9 cellular contexts compared by ENCODE assay signal in the genomic region with DNA sequence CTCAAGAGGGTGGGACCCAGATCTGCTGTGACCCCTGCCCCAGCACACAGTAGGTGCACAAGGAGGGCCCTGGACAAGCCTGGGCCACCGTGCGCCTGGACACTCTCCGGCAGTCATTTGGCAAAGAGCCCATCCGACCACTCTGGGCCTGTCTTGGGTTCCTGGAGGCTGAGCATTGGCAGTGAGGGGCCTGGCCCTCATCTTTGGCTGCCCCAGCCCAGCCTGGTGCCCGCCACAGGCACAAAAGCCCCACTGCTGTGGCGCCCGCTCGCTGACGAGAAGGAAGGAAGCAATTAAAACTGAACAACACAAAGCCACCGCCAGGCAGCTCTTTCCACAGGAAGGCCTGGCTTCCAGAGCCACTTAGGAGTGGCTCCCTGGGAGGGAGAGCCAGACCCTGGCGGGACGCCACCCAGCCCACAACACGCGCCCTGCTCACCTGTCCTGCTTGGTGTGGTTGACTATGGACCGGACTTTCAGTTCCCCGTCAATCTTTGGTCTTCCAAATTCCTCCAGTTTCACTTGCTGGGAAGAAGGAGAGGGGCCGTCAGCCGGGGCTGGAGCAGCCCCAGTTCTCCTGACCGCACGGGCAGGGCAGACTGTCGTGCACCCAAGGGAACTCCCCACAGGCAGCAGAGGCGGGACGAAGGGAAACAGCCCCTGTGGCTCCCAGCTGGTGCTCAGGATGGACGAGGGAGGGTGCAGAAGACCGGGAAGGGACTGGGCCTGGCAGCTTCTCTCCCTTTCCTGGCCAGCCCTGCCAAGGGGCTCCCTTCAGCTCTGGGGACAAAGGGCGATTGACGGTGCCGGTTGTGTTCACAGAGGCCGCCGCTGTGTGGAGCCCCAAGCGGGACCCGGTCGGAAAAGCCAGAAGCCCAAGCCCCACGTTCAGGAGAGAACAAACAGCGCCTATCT. TPM values are rescaled to one million over a fixed set of nuclear protein-coding genes. Genes with fewer than 3 reads are reported as not detected.
DNase-seq lines count a peak whose midpoint lies in the region; ATAC-seq and TF ChIP-seq lines count a peak whose summit lies in the region.
"Had no signal": no experiment of that assay in that cellular context is flagged by ENCODE, and none has a peak within 500 bp of the region (broad histone marks: within the 10 kb centered on the region; RNA-seq: fewer than 3 reads in every experiment).

No MANE protein-coding gene starts in this region.

- intact Hi-C loops in Right ventricle myocardium superior (cut with DNase I) (no loop called here), cardiac septum (cut with DNase I) (no loop called here), aorta (cut with DNase I) (no loop called here)

- no peaks in the 10 kb centered on the region for H3K27me3 Mint-ChIP-seq in mesothelial cell of epicardium (ENCODE audit: low read depth)

- H3K9me3 ChIP-seq in aorta (ENCODE audit: control insufficient read depth, low read length) (no peaks in the 10 kb centered on the region), MM.1S (replicated peaks; ENCODE audit: insufficient read depth, low read length) (no peaks in the 10 kb centered on the region)

- H2AFZ ChIP-seq in MM.1S (ENCODE audit: low read length) = no peak overlapping the region

- no peaks in the 10 kb centered on the region for H4K20me1 ChIP-seq in MM.1S (ENCODE audit: insufficient read depth, low read length)

- H3K9ac ChIP-seq in MM.1S (ENCODE audit: low read length) = no peak overlapping the region

- no peaks in the 10 kb centered on the region for H3F3A ChIP-seq in MM.1S (ENCODE audit: insufficient read depth, low read length)

- H3K27me3 ChIP-seq in aorta (ENCODE audit: control insufficient read depth in 1 of 2, insufficient read depth in 2 of 2, low read length in 1 of 2) = no peaks in the 10 kb centered on the region
- no peaks in the 10 kb centered on the region; the same call in none of the 2 replicates for H3K27me3 ChIP-seq in MM.1S (replicated peaks; ENCODE audit: insufficient read depth, low read length)

- H3K4me1 Mint-ChIP-seq in mesothelial cell of epicardium = peaks cover 5% of the 10 kb centered on the region

- peak; percentile 62 for DNase-seq in Right ventricle myocardium superior
- DNase-seq in cardiac septum (ENCODE audit: low spot score) = no peak
- peak; percentile 85 to 86 for DNase-seq in dermis microvascular lymphatic vessel endothelial cell (ENCODE audit: low read depth in 2 of 2)
- DNase-seq in medulla oblongata (ENCODE audit: extremely low spot score) = peak; percentile 95
- DNase-seq in aorta = no peak
- no peak for DNase-seq in MM.1S
- no peak for DNase-seq in mesothelial cell of epicardium (ENCODE audit: low spot score in 2 of 2, unreplicated experiment in 2 of 2)
- DNase-seq: NCI-H1436 had no signal

- no peak overlapping the region for H3K4me3 Mint-ChIP-seq in mesothelial cell of epicardium

- no peaks in the 10 kb centered on the region for H3K79me2 ChIP-seq in MM.1S (ENCODE audit: low read length)

- peaks cover 17% of the 10 kb centered on the region for H3K36me3 Mint-ChIP-seq in mesothelial cell of epicardium

- 85 to 87% methylated on average over 34 to 35 of the region's 35 CpGs for WGBS in aorta, 2 donors

- no peak overlapping the region for H3K4me3 ChIP-seq in aorta (ENCODE audit: low read length in 2 of 2)
- no peak overlapping the region for H3K4me3 ChIP-seq in MM.1S (ENCODE audit: low read length)

- no peak overlapping the region for H3K27ac ChIP-seq in aorta (ENCODE audit: low read depth in 1 of 2, low read length in 2 of 2)
- no peak overlapping the region for H3K27ac ChIP-seq in MM.1S (ENCODE audit: low read length)

- H3K36me3 ChIP-seq in aorta (ENCODE audit: control insufficient read depth in 1 of 2, insufficient read depth in 2 of 2, low read length in 1 of 2) (no peaks in the 10 kb centered on the region), MM.1S (replicated peaks; ENCODE audit: insufficient read depth, low read length) (no peaks in the 10 kb centered on the region)

- no peak overlapping the region for H3K4me2 ChIP-seq in MM.1S (ENCODE audit: low read depth, low read length)

- peak; percentile 5 for ATAC-seq in Right ventricle myocardium superior (ENCODE audit: poor library complexity)
- ATAC-seq in aorta (ENCODE audit: low FRiP score) = peak; percentile 15
- no peak for ATAC-seq in GM21576 (IDR thresholded peaks at IDR 0.05; ENCODE audit: unreplicated experiment)

- TF ChIP-seq CTCF in MM.1S (IDR thresholded peaks at IDR 0.05; ENCODE audit: low read length) (no peak), mesothelial cell of epicardium (IDR thresholded peaks at IDR 0.05; ENCODE audit: unreplicated experiment) (no peak)

- no peak overlapping the region for H3K27ac Mint-ChIP-seq in mesothelial cell of epicardium

- H3K9me2 ChIP-seq in MM.1S (replicated peaks; ENCODE audit: insufficient read depth, low read length) = no peaks in the 10 kb centered on the region

- H3K9me3 Mint-ChIP-seq in mesothelial cell of epicardium = no peaks in the 10 kb centered on the region

- H3K4me1 ChIP-seq in aorta (ENCODE audit: control insufficient read depth in 1 of 2, insufficient read depth in 2 of 2, low read length in 2 of 2) (no peaks in the 10 kb centered on the region), MM.1S (ENCODE audit: low read length) (no peaks in the 10 kb centered on the region)

RNA-seq across cellular contexts. Expression of gene SARDH, which starts 50.9 kb away (rescaled TPM):
- total RNA-seq in Right ventricle myocardium superior (0.94 TPM), cardiac septum (1.3 TPM), dermis microvascular lymphatic vessel endothelial cell (under 0.01 and 0.13 TPM in 2 replicates), aorta (1 to 10 TPM in 1 of 2 donors, under 1 TPM in 1; 0.84 to 3.0 TPM), mesothelial cell of epicardium (11.8 to 13.9 TPM (median 12.9 TPM) in 3 replicates)
- 1 to 10 TPM in 1 of 2 donors, not detected in 1; 2.0 TPM for polyA plus RNA-seq in aorta

Comparison
In these comparisons a context has a peak if more than half of its experiments do, and no peak if none do; other contexts are left out.
1. DNase-seq: peak in Right ventricle myocardium superior (single experiment), dermis microvascular lymphatic vessel endothelial cell (2 of 2) and medulla oblongata (single experiment); none in cardiac septum (single experiment), aorta (0 of 2), MM.1S (single experiment) and mesothelial cell of epicardium (0 of 2).